Comparison of ENCODE assay signal across 1 cellular context in genomic region chr15:85672338-85673097, GRCh38.
A peak's percentile ranks its signal among the peaks of the same experiment; 100 is the strongest.
TF ChIP-seq lines count a peak whose summit lies in the region.

No MANE protein-coding gene starts in this region.

TF ChIP-seq in SK-N-SH, 30 proteins besides CTCF, POLR2A, EP300 and RAD21 (continued from another document):
- no peak for TF ChIP-seq RCOR1 (IDR thresholded peaks at IDR 0.05; ENCODE audit: low read length)
- no peak for TF ChIP-seq NRF1 (IDR thresholded peaks at IDR 0.05; ENCODE audit: low read depth, low read length)
- no peak for TF ChIP-seq YY1 (IDR thresholded peaks at IDR 0.05; ENCODE audit: low read depth)
- peak; percentile 14; the same call in 1 of the 2 replicates for TF ChIP-seq PBX3 (IDR thresholded peaks at IDR 0.05)
- TF ChIP-seq TCF12 (IDR thresholded peaks at IDR 0.05) = peak; percentile 32; the same call in 1 of the 2 replicates
- TF ChIP-seq REST (IDR thresholded peaks at IDR 0.05; ENCODE audit: low read depth, low read length) = no peak
- no peak for TF ChIP-seq IRF3 (IDR thresholded peaks at IDR 0.05; ENCODE audit: low read depth, low read length)
- TF ChIP-seq MEF2A (IDR thresholded peaks at IDR 0.05; ENCODE audit: borderline replicate concordance, low read depth) = no peak
